In the genomic region with DNA sequence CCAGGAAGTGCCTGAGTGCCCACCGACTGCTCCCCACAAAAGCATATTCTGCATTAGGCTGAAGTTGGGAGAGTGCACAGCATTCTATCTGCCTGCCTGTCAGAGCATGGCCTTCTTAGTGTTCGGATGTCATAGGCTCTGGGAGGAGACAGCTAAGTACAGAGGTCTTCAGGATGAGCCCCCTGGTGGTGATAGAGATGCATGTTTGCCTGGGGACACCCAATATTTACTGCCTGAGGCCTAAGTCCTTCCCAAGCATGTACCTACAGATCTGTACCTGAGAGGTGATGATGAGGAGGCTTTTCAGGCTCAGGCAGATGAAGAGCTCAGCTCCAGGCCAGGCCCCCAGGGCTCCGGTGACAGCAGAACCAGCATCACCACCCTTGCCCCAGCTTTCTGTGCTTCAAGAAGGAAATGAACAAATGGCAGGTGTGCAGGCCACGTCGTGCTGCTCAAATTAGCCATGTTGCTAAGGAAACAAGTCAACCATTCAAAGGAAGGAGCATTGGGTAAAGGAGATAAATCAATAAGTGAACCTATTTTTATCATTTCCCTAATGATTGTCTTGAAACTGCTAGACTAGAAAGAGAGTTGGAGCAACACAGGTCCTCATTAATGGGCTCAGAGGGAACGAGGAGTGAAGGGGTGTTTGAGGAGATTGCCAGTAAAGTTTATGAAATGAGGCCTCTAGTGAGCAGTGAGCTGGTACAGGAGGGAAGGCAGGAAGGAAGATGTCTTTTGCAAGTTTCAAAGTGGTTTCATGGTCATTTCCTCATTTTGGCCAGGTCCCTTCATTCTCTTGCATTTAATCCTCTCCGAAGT, we compare ENCODE assay signal across 8 cellular contexts. TPM values are rescaled to one million over a fixed set of nuclear protein-coding genes. Genes with fewer than 3 reads are reported as not detected.
A peak's percentile ranks its signal among the peaks of the same experiment; 100 is the strongest.
DNase-seq lines count a peak whose midpoint lies in the region; ATAC-seq, FAIRE-seq and TF ChIP-seq lines count a peak whose summit lies in the region.

No MANE protein-coding gene starts in this region.

- H3K27ac ChIP-seq in esophagus squamous epithelium: no peak overlapping the region

- TF ChIP-seq CTCF in lower leg skin (IDR thresholded peaks at IDR 0.05) (no peak), esophagus squamous epithelium (IDR thresholded peaks at IDR 0.05) (no peak)

- H3K9me3 ChIP-seq in esophagus squamous epithelium: no peaks in the 10 kb centered on the region

- no peak for TF ChIP-seq POLR2A in lower leg skin (IDR thresholded peaks at IDR 0.05)
- no peak for TF ChIP-seq POLR2A in esophagus squamous epithelium (IDR thresholded peaks at IDR 0.05)

- H3K27me3 ChIP-seq in esophagus squamous epithelium: peaks cover 0 to 16% (median 0%) of the 10 kb centered on the region in 4 donors

- no peak for FAIRE-seq in HTR-8/SVneo (lab: Jason Lieb, UNC)

- WGBS in lower leg skin, 2 donors: 62 to 67% methylated on average over 7 of the region's 7 CpGs
- 61 to 74% methylated on average over 5 to 7 of the region's 7 CpGs for WGBS in esophagus squamous epithelium, 2 donors

- intact Hi-C loops in lower leg skin (cut with DNase I; ENCODE audit: low total_unique reads) (no loop called here), esophagus squamous epithelium (cut with DNase I) (no loop called here)

- no peaks in the 10 kb centered on the region for H3K36me3 ChIP-seq in esophagus squamous epithelium

- H3K4me3 ChIP-seq in lower leg skin (ENCODE audit: low read depth, poor library complexity, severe bottlenecking) (no peak overlapping the region), esophagus squamous epithelium (no peak overlapping the region)

- DNase-seq in stimulated activated CD4-positive, alpha-beta T cell treated with anti-CD3 and anti-CD28 coated beads, Interleukin-15, amount 100 ng/mL, for 24 hours: peak; percentile 38
- DNase-seq in stimulated activated CD4-positive, alpha-beta T cell treated with anti-CD3 and anti-CD28 coated beads, Interleukin-12 subunit alpha, Interleukin-12 subunit beta, amount 100 ng/mL, for 4 hours: no peak
- DNase-seq in HTR-8/SVneo (ENCODE audit: insufficient read length, low spot score) (peak; percentile 15), RPMI8226 (peak; percentile 49), iPS-NIHi11 (ENCODE audit: low spot score) (peak; percentile 76), lower leg skin (ENCODE audit: low spot score in 2 of 2) (no peak), esophagus squamous epithelium (lab: John Stamatoyannopoulos, UW) (no peak)

- H3K4me1 ChIP-seq in esophagus squamous epithelium: peaks cover 0 to 5% (median 0%) of the 10 kb centered on the region in 3 donors

- ATAC-seq in GM21737 (IDR thresholded peaks at IDR 0.05; ENCODE audit: unreplicated experiment): peak; percentile 46

RNA-seq across cellular contexts. Expression of gene CACNA1E, which starts 21.2 kb away (rescaled TPM):
- under 1 TPM in 2 of 4 donors, not detected in 2; 0.03 to 0.15 TPM for total RNA-seq in lower leg skin
- under 1 TPM in 2 of 4 donors, not detected in 2; 0.09 to 0.19 TPM for total RNA-seq in esophagus squamous epithelium

Comparison
In these comparisons a context has a peak if more than half of its experiments do, and no peak if none do; other contexts are left out.
1. DNase-seq: peak in stimulated activated CD4-positive, alpha-beta T cell treated with anti-CD3 and anti-CD28 coated beads, Interleukin-15, amount 100 ng/mL, for 24 hours (single experiment), HTR-8/SVneo (single experiment), RPMI8226 (single experiment) and iPS-NIHi11 (single experiment); none in stimulated activated CD4-positive, alpha-beta T cell treated with anti-CD3 and anti-CD28 coated beads, Interleukin-12 subunit alpha, Interleukin-12 subunit beta, amount 100 ng/mL, for 4 hours (single experiment), lower leg skin (0 of 2) and esophagus squamous epithelium (single experiment).